Comparison of ENCODE assay signal across 1 cellular context in genomic region chr9:128687453-128687852, GRCh38.
TF ChIP-seq lines count a peak whose summit lies in the region.

No MANE protein-coding gene starts in this region.

TF ChIP-seq in GM12878, 131 proteins besides CTCF, POLR2A, EP300 and RAD21:
- TF ChIP-seq ZNF384 (IDR thresholded peaks at IDR 0.05; ENCODE audit: borderline replicate concordance, low read depth, low read length) (0 out of 2 replicates have a peak, but pooled peaks have one; percentile 17), CBX3 (IDR thresholded peaks at IDR 0.05; ENCODE audit: borderline replicate concordance, low read depth) (no peak), IRF5 (IDR thresholded peaks at IDR 0.05; ENCODE audit: borderline replicate concordance) (no peak)
TF ChIP-seq in GM12878: peak in this region for 1.
